8 cellular contexts compared by ENCODE assay signal in the genomic region with DNA sequence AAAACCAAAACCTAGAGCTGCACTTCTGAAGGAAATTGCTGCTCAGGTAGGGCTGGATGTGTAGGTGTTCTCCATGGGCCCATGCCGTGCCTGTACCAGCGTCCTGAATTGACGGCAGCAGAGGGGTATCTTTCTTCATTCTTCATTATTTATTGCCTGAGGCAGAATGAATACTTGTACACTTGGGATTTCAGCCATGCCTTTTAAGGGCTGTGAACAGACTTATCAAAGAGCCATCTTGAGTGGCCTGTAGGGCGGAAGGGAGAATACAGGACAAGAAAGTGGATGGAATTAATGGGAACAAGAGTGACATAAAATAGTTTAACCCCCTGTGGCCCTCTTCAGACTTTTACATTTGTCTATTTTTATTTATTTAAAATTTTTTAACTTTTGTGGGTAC.
DNase-seq lines count a peak whose midpoint lies in the region; ATAC-seq and TF ChIP-seq lines count a peak whose summit lies in the region.

No MANE protein-coding gene starts in this region.

- peaks cover 74% of the 10 kb centered on the region for H3K79me2 ChIP-seq in SK-N-SH (ENCODE audit: insufficient read depth)
- H3K79me2 ChIP-seq in smooth muscle cell (ENCODE audit: low read depth): peaks cover 9% of the 10 kb centered on the region

- no peaks in the 10 kb centered on the region for H3K9me3 Mint-ChIP-seq in WTC11

- H3K9ac ChIP-seq in SK-N-SH (no peak overlapping the region), smooth muscle cell (ENCODE audit: low read depth) (no peak overlapping the region)

- TF ChIP-seq RAD21 in SK-N-SH (IDR thresholded peaks at IDR 0.05; ENCODE audit: low read length): no peak

- peaks cover 57 to 64% of the 10 kb centered on the region in 2 experiments for H3K4me1 ChIP-seq in SK-N-SH (ENCODE audit: control insufficient read depth in 1 of 2, insufficient read depth in 2 of 2, low read depth in 1 of 2, low read length in 1 of 2)
- peaks cover 37% of the 10 kb centered on the region for H3K4me1 ChIP-seq in foreskin keratinocyte
- peaks cover 0 to 97% (median 94%) of the 10 kb centered on the region in 4 donors for H3K4me1 ChIP-seq in sigmoid colon
- H3K4me1 ChIP-seq in smooth muscle cell (ENCODE audit: low read depth): peaks cover 15% of the 10 kb centered on the region

- H3K27ac ChIP-seq in SK-N-SH (ENCODE audit: low read depth in 2 of 2, low read length in 1 of 2): peak overlapping the region in 1 of 2 experiments; percentile 56; a peak in 1 of 4 replicates
- H3K27ac ChIP-seq in foreskin keratinocyte: peak overlapping the region; percentile 8
- peak overlapping the region; percentile 79 to 92 (median 80) for H3K27ac ChIP-seq in sigmoid colon
- H3K27ac ChIP-seq in smooth muscle cell (ENCODE audit: low read depth): no peak overlapping the region

- H3K4me2 ChIP-seq in SK-N-SH (peak overlapping the region; percentile 40), smooth muscle cell (no peak overlapping the region)

- POLR2A ChIA-PET in SK-N-SH (lab: Yijun Ruan, JAX): interaction anchor here (1.1 kb wide), 1 partner anchor 37 kb away, joined by 3 read pairs; no protein-coding TSS in a partner anchor
- POLR2A ChIA-PET in WTC11 (lab: Charles Lee): no interaction called here

- H3K9me2 ChIP-seq in SK-N-SH: no peaks in the 10 kb centered on the region

- H3K27me3 Mint-ChIP-seq in WTC11 (ENCODE audit: low read depth): no peaks in the 10 kb centered on the region

- no peaks in the 10 kb centered on the region for H3F3A ChIP-seq in SK-N-SH (replicated peaks; ENCODE audit: insufficient read depth)
- no peaks in the 10 kb centered on the region for H3F3A ChIP-seq in smooth muscle cell (ENCODE audit: low read depth)

- no peaks in the 10 kb centered on the region for H3K36me3 ChIP-seq in SK-N-SH (replicated peaks in 1 of 2; ENCODE audit: control insufficient read depth in 1 of 2, insufficient read depth in 2 of 2, low read length in 1 of 2)
- no peaks in the 10 kb centered on the region for H3K36me3 ChIP-seq in sigmoid colon
- H3K36me3 ChIP-seq in smooth muscle cell (ENCODE audit: low read depth): no peaks in the 10 kb centered on the region

- no peak for TF ChIP-seq EP300 in SK-N-SH (IDR thresholded peaks at IDR 0.05; ENCODE audit: borderline replicate concordance in 1 of 2, low read depth in 1 of 2, low read length in 1 of 2)
- no peak for TF ChIP-seq EP300 in sigmoid colon (IDR thresholded peaks at IDR 0.05)

- peak overlapping the region; percentile 8; the same call in 1 of the 2 replicates for H3K27ac Mint-ChIP-seq in WTC11

- peaks cover 79% of the 10 kb centered on the region for H3K4me1 Mint-ChIP-seq in WTC11

- H3K9me3 ChIP-seq in SK-N-SH (no peaks in the 10 kb centered on the region), sigmoid colon (no peaks in the 10 kb centered on the region), smooth muscle cell (replicated peaks; ENCODE audit: low read depth) (no peaks in the 10 kb centered on the region)

- TF ChIP-seq POLR2A in sigmoid colon (IDR thresholded peaks at IDR 0.05): no peak

- TF ChIP-seq CTCF in SK-N-SH (IDR thresholded peaks at IDR 0.05): no peak
- TF ChIP-seq CTCF in WTC11 (IDR thresholded peaks at IDR 0.05): no peak
- TF ChIP-seq CTCF in foreskin keratinocyte (conservative IDR thresholded peaks at IDR 0.05): no peak
- peak in 1 of 4 experiments; percentile 16 for TF ChIP-seq CTCF in sigmoid colon (IDR thresholded peaks at IDR 0.05)
- TF ChIP-seq CTCF in smooth muscle cell (IDR thresholded peaks at IDR 0.05; ENCODE audit: borderline replicate concordance, insufficient read depth, poor library complexity, severe bottlenecking): no peak

- intact Hi-C loops in sigmoid colon (cut with DNase I): no loop called here

- ATAC-seq in SK-N-SH treated with all-trans-retinoic acid at 6 μM for 48 hours (no peak), WTC11 (no peak), foreskin keratinocyte (no peak), GM19452 (IDR thresholded peaks at IDR 0.05; ENCODE audit: unreplicated experiment) (no peak)

- no peak overlapping the region for H3K4me3 Mint-ChIP-seq in WTC11

- H3K36me3 Mint-ChIP-seq in WTC11: no peaks in the 10 kb centered on the region

- CTCF ChIA-PET in SK-N-SH (lab: Yijun Ruan, JAX) (interaction anchor here (1.7 kb wide), 1 partner anchor 122 kb away, joined by 6 read pairs; no protein-coding TSS in a partner anchor), WTC11 (lab: Charles Lee) (interaction anchor here (2.3 kb wide), 1 partner anchor 26 kb away, joined by 7 read pairs; no protein-coding TSS in a partner anchor)

- H3K4me3 ChIP-seq in SK-N-SH (ENCODE audit: low read depth in 2 of 2, low read length in 1 of 2): no peak overlapping the region
- H3K4me3 ChIP-seq in sigmoid colon: no peak overlapping the region
- no peak overlapping the region for H3K4me3 ChIP-seq in smooth muscle cell

- no peaks in the 10 kb centered on the region for H3K27me3 ChIP-seq in SK-N-SH (ENCODE audit: insufficient read depth)
- H3K27me3 ChIP-seq in foreskin keratinocyte: no peaks in the 10 kb centered on the region
- no peaks in the 10 kb centered on the region for H3K27me3 ChIP-seq in sigmoid colon
- no peaks in the 10 kb centered on the region for H3K27me3 ChIP-seq in smooth muscle cell (ENCODE audit: low read depth)

- no peak for DNase-seq in SK-N-SH
- DNase-seq in WTC11 (ENCODE audit: low spot score): no peak
- DNase-seq in foreskin keratinocyte: no peak
- DNase-seq in sigmoid colon: no peak
- DNase-seq in NCI-H748 (lab: John Stamatoyannopoulos, UW; ENCODE audit: unreplicated experiment): no peak
- no peak for DNase-seq in smooth muscle cell (lab: John Stamatoyannopoulos, UW; ENCODE audit: unreplicated experiment)

- 53% methylated on average over 4 of the region's 4 CpGs for WGBS in SK-N-SH (ENCODE audit: low lambda C conversion rate)
- WGBS in sigmoid colon, 2 donors: 37 to 58% methylated on average over 4 of the region's 4 CpGs
- 63% methylated on average over 4 of the region's 4 CpGs for WGBS in smooth muscle cell (ENCODE audit: low lambda C conversion rate)

- H2AFZ ChIP-seq in SK-N-SH (ENCODE audit: low read depth): no peak overlapping the region
- H2AFZ ChIP-seq in smooth muscle cell (ENCODE audit: low read depth): no peak overlapping the region

- no peaks in the 10 kb centered on the region for H4K20me1 ChIP-seq in SK-N-SH (ENCODE audit: insufficient read depth)
- no peaks in the 10 kb centered on the region for H4K20me1 ChIP-seq in smooth muscle cell (ENCODE audit: low read depth)

TF ChIP-seq in SK-N-SH, 30 proteins besides CTCF, POLR2A, EP300 and RAD21:
- TF ChIP-seq, protein P1, sequence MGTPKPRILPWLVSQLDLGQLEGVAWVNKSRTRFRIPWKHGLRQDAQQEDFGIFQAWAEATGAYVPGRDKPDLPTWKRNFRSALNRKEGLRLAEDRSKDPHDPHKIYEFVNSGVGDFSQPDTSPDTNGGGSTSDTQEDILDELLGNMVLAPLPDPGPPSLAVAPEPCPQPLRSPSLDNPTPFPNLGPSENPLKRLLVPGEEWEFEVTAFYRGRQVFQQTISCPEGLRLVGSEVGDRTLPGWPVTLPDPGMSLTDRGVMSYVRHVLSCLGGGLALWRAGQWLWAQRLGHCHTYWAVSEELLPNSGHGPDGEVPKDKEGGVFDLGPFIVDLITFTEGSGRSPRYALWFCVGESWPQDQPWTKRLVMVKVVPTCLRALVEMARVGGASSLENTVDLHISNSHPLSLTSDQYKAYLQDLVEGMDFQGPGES (IDR thresholded peaks at IDR 0.05; ENCODE audit: low read depth, low read length): no peak
- TF ChIP-seq RFX5 (IDR thresholded peaks at IDR 0.05; ENCODE audit: low read length) (no peak), GATA2 (CRISPR knock-in tag; IDR thresholded peaks at IDR 0.05) (no peak), CHD2 (IDR thresholded peaks at IDR 0.05; ENCODE audit: low read length, partially characterized antibody) (no peak)

TF ChIP-seq in SK-N-SH treated with all-trans-retinoic acid at 6 μM for 48 hours, 23 proteins besides CTCF, POLR2A, EP300 and RAD21 (continues in another document):
- TF ChIP-seq, protein P2, sequence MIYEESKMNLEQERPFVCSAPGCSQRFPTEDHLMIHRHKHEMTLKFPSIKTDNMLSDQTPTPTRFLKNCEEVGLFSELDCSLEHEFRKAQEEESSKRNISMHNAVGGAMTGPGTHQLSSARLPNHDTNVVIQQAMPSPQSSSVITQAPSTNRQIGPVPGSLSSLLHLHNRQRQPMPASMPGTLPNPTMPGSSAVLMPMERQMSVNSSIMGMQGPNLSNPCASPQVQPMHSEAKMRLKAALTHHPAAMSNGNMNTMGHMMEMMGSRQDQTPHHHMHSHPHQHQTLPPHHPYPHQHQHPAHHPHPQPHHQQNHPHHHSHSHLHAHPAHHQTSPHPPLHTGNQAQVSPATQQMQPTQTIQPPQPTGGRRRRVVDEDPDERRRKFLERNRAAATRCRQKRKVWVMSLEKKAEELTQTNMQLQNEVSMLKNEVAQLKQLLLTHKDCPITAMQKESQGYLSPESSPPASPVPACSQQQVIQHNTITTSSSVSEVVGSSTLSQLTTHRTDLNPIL (CRISPR knock-in tag; IDR thresholded peaks at IDR 0.05; ENCODE audit: low read depth): no peak

TF ChIP-seq in WTC11, 78 proteins besides CTCF, POLR2A, EP300 and RAD21 (continues in another document):
- TF ChIP-seq MXD4 (CRISPR knock-in tag; IDR thresholded peaks at IDR 0.05; ENCODE audit: borderline replicate concordance): no peak
- TF ChIP-seq ZNF416 (CRISPR knock-in tag; IDR thresholded peaks at IDR 0.05): no peak
- no peak for TF ChIP-seq GRHL2 (CRISPR knock-in tag; IDR thresholded peaks at IDR 0.05; ENCODE audit: insufficient replicate concordance, severe bottlenecking)
- no peak for TF ChIP-seq JUN (CRISPR knock-in tag; IDR thresholded peaks at IDR 0.05)
- TF ChIP-seq ZBTB43 (CRISPR knock-in tag; IDR thresholded peaks at IDR 0.05): no peak
- TF ChIP-seq SOX15 (CRISPR knock-in tag; IDR thresholded peaks at IDR 0.05): no peak
- TF ChIP-seq IRF2 (CRISPR knock-in tag; IDR thresholded peaks at IDR 0.05; ENCODE audit: borderline replicate concordance, low read depth): no peak
- TF ChIP-seq GTF2I (CRISPR knock-in tag; conservative IDR thresholded peaks at IDR 0.05): no peak
